Comparison of ENCODE assay signal across 8 cellular contexts in genomic region chr12:7645395-7646177, GRCh38. TPM values are rescaled to one million over a fixed set of nuclear protein-coding genes. Genes with fewer than 3 reads are reported as not detected.
DNase-seq lines count a peak whose midpoint lies in the region; ATAC-seq and TF ChIP-seq lines count a peak whose summit lies in the region.

No MANE protein-coding gene starts in this region.

- H3K36me3 Mint-ChIP-seq in Caco-2 (ENCODE audit: insufficient read depth, unreplicated experiment): peaks cover 6% of the 10 kb centered on the region

- no peak overlapping the region for H3K27ac ChIP-seq in 22Rv1
- no peak overlapping the region for H3K27ac ChIP-seq in testis

- CTCF ChIA-PET in Caco-2 (lab: Charles Lee): no interaction called here

- no TSS peak for BruUV-seq in Caco-2 (replicated peaks; lab: Mats Ljungman, UMichigan)

- H3K27me3 Mint-ChIP-seq in Caco-2 (ENCODE audit: insufficient read depth, unreplicated experiment): no peaks in the 10 kb centered on the region

- no peak for ATAC-seq in HG03175 (IDR thresholded peaks at IDR 0.05; ENCODE audit: unreplicated experiment)

- intact Hi-C loops in Caco-2 (cut with micrococcal nuclease; ENCODE audit: unreplicated experiment) (loop anchor here (1.0 kb wide), 2 partner anchors 22 to 162 kb away; no protein-coding TSS in a partner anchor), testis (cut with DNase I; ENCODE audit: low total_unique reads) (no loop called here)

- no peaks in the 10 kb centered on the region; the same call in 1 of the 2 replicates for H3K9me3 ChIP-seq in Caco-2
- H3K9me3 ChIP-seq in testis: no peaks in the 10 kb centered on the region

- H3K4me1 ChIP-seq in Caco-2 (peaks cover 35% of the 10 kb centered on the region), testis (no peaks in the 10 kb centered on the region)

- H3K27me3 ChIP-seq in Caco-2 (replicated peaks; ENCODE audit: control insufficient read depth, insufficient read depth, low read length) (no peaks in the 10 kb centered on the region), testis (no peaks in the 10 kb centered on the region)

- POLR2A ChIA-PET in Caco-2 (lab: Charles Lee): no interaction called here

- H3K4me1 Mint-ChIP-seq in Caco-2 (ENCODE audit: low read depth, unreplicated experiment): peaks cover 37% of the 10 kb centered on the region

- WGBS in testis, 2 donors: 34 to 37% methylated on average over 8 of the region's 8 CpGs

- H3K4me3 ChIP-seq in Caco-2 (ENCODE audit: low read depth, low read length) (no peak overlapping the region), testis (no peak overlapping the region)

- TF ChIP-seq POLR2A in testis (IDR thresholded peaks at IDR 0.05): no peak

- TF ChIP-seq CTCF in 22Rv1 (IDR thresholded peaks at IDR 0.05) (peak; percentile 96), Caco-2 (IDR thresholded peaks at IDR 0.05; ENCODE audit: insufficient read depth in 1 of 2, low read depth in 1 of 2, low read length in 1 of 2, severe bottlenecking in 1 of 2, unreplicated experiment in 1 of 2) (peak; percentile 91 to 94), testis (IDR thresholded peaks at IDR 0.05) (peak; percentile 73 to 95 (median 78))

- no peaks in the 10 kb centered on the region for H3K36me3 ChIP-seq in Caco-2 (ENCODE audit: control insufficient read depth, insufficient read depth, low read length)
- no peaks in the 10 kb centered on the region for H3K36me3 ChIP-seq in testis (ENCODE audit: low read depth, missing control alignments)

- H3K9me3 Mint-ChIP-seq in Caco-2 (ENCODE audit: unreplicated experiment): no peaks in the 10 kb centered on the region

- no peak overlapping the region for H3K4me3 Mint-ChIP-seq in Caco-2 (ENCODE audit: unreplicated experiment)

- DNase-seq in Caco-2: peak in 1 of 2 experiments; percentile 48
- peak; percentile 30 for DNase-seq in M059J (ENCODE audit: low read depth)
- peak; percentile 20 for DNase-seq in amniotic epithelial cell (ENCODE audit: low read depth)
- DNase-seq in iris pigment epithelial cell (ENCODE audit: low read depth): peak; percentile 26
- DNase-seq in testis: peak; percentile 67
- DNase-seq in GM19240 (ENCODE audit: insufficient read length, low spot score): no peak

- no peak overlapping the region for H3K27ac Mint-ChIP-seq in Caco-2 (ENCODE audit: unreplicated experiment)

RNA-seq across cellular contexts. Expression of gene APOBEC1, which starts 20.1 kb away (rescaled TPM):
- total RNA-seq in Caco-2 (2022) (not detected in 2 replicates), testis (under 1 TPM in 1 of 2 donors, not detected in 1; 0.37 TPM)
- total RNA-seq in M059J (2014; rRNA removed; shearing (Covaris generic)): not detected in 2 replicates
- polyA plus RNA-seq in testis (ENCODE audit: insufficient read depth, low read depth, low replicate concordance): not detected

RNA-seq across cellular contexts. Expression of gene GDF3, which starts 50.0 kb away (rescaled TPM):
- total RNA-seq in Caco-2 (2022) (0.41 TPM in 1 of 2 replicates, not detected in the other), testis (not detected)
- total RNA-seq in M059J (2014; rRNA removed; shearing (Covaris generic)): not detected in 2 replicates
- not detected for polyA plus RNA-seq in testis (ENCODE audit: insufficient read depth, low read depth, low replicate concordance)
